Comparison of ENCODE assay signal across 22 cellular contexts in the genomic region with DNA sequence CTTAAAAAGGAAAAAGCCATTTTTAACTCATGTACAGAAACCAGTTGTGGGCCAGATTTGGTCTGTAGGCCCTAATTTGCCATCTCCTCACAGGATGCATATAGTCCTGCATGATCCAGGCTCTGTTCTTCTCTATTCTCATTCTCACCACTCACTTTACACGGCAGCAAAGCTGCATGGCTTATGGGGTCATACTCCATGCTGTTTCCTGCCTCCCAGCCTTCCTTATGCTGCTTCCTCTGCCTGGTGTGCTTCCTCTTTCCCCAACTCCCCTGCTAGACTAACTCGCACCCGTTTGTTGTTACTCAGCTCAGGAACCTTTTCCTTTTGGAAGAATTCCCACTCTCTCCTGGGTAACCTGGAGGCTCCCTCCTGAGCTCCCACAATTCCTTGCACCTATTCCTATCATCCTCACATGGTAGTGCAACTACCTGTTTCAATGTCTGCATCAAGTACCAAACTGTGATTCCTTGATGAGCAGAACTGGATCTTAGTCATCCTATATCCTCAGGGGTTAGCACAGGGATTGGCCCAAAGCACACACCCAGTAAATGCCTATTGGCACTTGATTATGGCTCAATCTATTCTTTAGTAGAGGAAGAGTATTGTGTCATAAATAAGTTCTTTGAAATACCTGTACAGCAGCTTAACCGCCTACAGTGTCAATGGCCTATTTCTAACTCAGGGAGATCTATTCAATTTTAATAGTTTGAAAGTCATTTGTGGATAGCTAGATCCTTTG.
"Had no signal": no experiment of that assay in that cellular context is flagged by ENCODE, and none has a peak within 500 bp of the region (broad histone marks: within the 10 kb centered on the region; RNA-seq: fewer than 3 reads in every experiment).

No MANE protein-coding gene starts in this region.

- H3K27me3 ChIP-seq: cardiac muscle cell had no signal

- FAIRE-seq: astrocyte, K562 had no signal

- H3K4me3 ChIP-seq: cardiac muscle cell, K562, PC-9 had no signal

- H3K27ac ChIP-seq: cardiac muscle cell, PC-9 had no signal

- ATAC-seq: activated CD4-positive, CD25-positive, alpha-beta regulatory T cell treated with anti-CD3 and anti-CD28 coated beads, Interleukin-2, amount 50 U/mL, for 24 hours; activated CD8-positive, alpha-beta T cell treated with anti-CD3 and anti-CD28 coated beads, Interleukin-2, amount 10 ng/mL, durations not matched to agents 7 days and 5 days; K562 had no signal

- H3K36me3 ChIP-seq: cardiac muscle cell had no signal

- H2AFZ ChIP-seq: PC-9 had no signal

- H3K4me2 ChIP-seq: PC-9 had no signal

- DNase-seq: activated CD4-positive, alpha-beta T cell treated with anti-CD3 and anti-CD28 coated beads for 4 hours; activated CD8-positive, alpha-beta memory T cell treated with anti-CD3 and anti-CD28 coated beads, Interleukin-2, amount 50 U/mL, for 48 hours; activated CD8-positive, alpha-beta T cell treated with anti-CD3 and anti-CD28 coated beads, Interleukin-2, amount 10 ng/mL, durations not matched to agents 7 days and 5 days; activated effector memory CD4-positive, alpha-beta T cell treated with Interleukin-2 at 50 U/mL for 16 hours; activated naive CD4-positive, alpha-beta T cell; activated T-cell treated with anti-CD3 and anti-CD28 coated beads, Interleukin-2, amount 50 U/mL, for 1 hour; amygdala; cerebellar nuclear complex; NCI-H1105; NCI-H1436; NCI-H1694 treated with DMSO at 0.1 percent for 48 hours; NCI-H2029 treated with DMSO at 0.1 percent for 48 hours; NCI-H345; NCI-H510A treated with DMSO at 0.1 percent for 48 hours; NCI-H69; PC-9; SIG-M5; T-helper 1 cell had no signal
